ENCODE assay signal across 11 cellular contexts in genomic region chr7:31051598-31052503, GRCh38. TPM values are rescaled to one million over a fixed set of nuclear protein-coding genes. Genes with fewer than 3 reads are reported as not detected.
DNase-seq lines count a peak whose midpoint lies in the region; ATAC-seq and TF ChIP-seq lines count a peak whose summit lies in the region.
"Had no signal": no experiment of that assay in that cellular context is flagged by ENCODE, and none has a peak within 500 bp of the region (broad histone marks: within the 10 kb centered on the region; RNA-seq: fewer than 3 reads in every experiment).

TSS of gene ADCYAP1R1 (plus strand) at chr7:31052308. CDS start at chr7:31063265, 10,957 bp downstream.

- peak; percentile 71 for DNase-seq in COR-L47 (lab: John Stamatoyannopoulos, UW)
- DNase-seq in NCI-H69 (lab: John Stamatoyannopoulos, UW), result peak; percentile 85
- DNase-seq in head of caudate nucleus, result peak in 39 of 42 donors; percentile 27 to 81 (median 60)
- DNase-seq in osteoblast (ENCODE audit: insufficient read length, low spot score, missing footprints), result peak; percentile 78
- DNase-seq in NOMO-1 treated with dmso at 0.1 percent for 144 hours (lab: John Stamatoyannopoulos, UW; ENCODE audit: unreplicated experiment), result no peak
- DNase-seq in stimulated activated CD4-positive, alpha-beta T cell treated with anti-CD3 and anti-CD28 coated beads, Interleukin-4, amount 100 ng/mL, for 24 hours, result no peak
- DNase-seq: activated CD4-positive, alpha-beta T cell treated with anti-CD3 and anti-CD28 coated beads for 1 hour; GM23248 had no signal

- no peak for TF ChIP-seq CTCF in osteoblast (IDR thresholded peaks at IDR 0.05; ENCODE audit: extremely low read depth, low read depth, low read length)

- H3K36me3 ChIP-seq in osteoblast (ENCODE audit: insufficient read depth, low read length), result no peaks in the 10 kb centered on the region

- no peak within 1 kb of the TSS for H3K4me3 ChIP-seq in osteoblast (ENCODE audit: insufficient read depth, low read length)
- H3K4me3 ChIP-seq: GM23248 had no signal

- H2AFZ ChIP-seq in osteoblast (ENCODE audit: low read length), result no peak within 1 kb of the TSS
- H2AFZ ChIP-seq: GM23248 had no signal

- intact Hi-C loops in head of caudate nucleus (cut with DNase I), result loop anchor here (10.0 kb wide), 1 partner anchor 67 kb away; no protein-coding TSS in a partner anchor

- H3K9me3 ChIP-seq in osteoblast (ENCODE audit: low read depth, low read length), result no peaks in the 10 kb centered on the region

- H3K79me2 ChIP-seq in osteoblast (ENCODE audit: insufficient read depth, low read length), result no peaks in the 10 kb centered on the region

- H3K27ac ChIP-seq in osteoblast (ENCODE audit: low read depth, low read length), result no peak within 1 kb of the TSS
- H3K27ac ChIP-seq: GM23248, KMS-11 had no signal

- H3K27me3 ChIP-seq in osteoblast (ENCODE audit: insufficient read depth, low read length), result peaks cover 42% of the 10 kb centered on the region

- no peaks in the 10 kb centered on the region for H3K4me1 ChIP-seq in osteoblast (ENCODE audit: insufficient read depth, low read length)

- ATAC-seq in GM18498 (IDR thresholded peaks at IDR 0.05; ENCODE audit: unreplicated experiment) (no peak), GM18867 (IDR thresholded peaks at IDR 0.05; ENCODE audit: unreplicated experiment) (no peak)

- no peak within 1 kb of the TSS for H3K4me2 ChIP-seq in osteoblast (ENCODE audit: insufficient read depth, low read length)
- H3K4me2 ChIP-seq: KMS-11 had no signal

- H4K20me1 ChIP-seq in osteoblast (ENCODE audit: insufficient read depth, low read length), result no peaks in the 10 kb centered on the region

RNA-seq across cellular contexts. Expression of gene ADCYAP1R1, which starts in this region (rescaled TPM):
- not detected in 2 replicates for total RNA-seq in osteoblast
- total RNA-seq: GM23248 had no signal

Comparison
In these comparisons a context has a peak if more than half of its experiments do, and no peak if none do; other contexts are left out.
1. Peak in DNase-seq in osteoblast; RNA of the gene not detected or under 1 TPM.
2. DNase-seq: peak in COR-L47 (single experiment), NCI-H69 (single experiment) and head of caudate nucleus (39 of 42); none in NOMO-1 treated with dmso at 0.1 percent for 144 hours (single experiment) and stimulated activated CD4-positive, alpha-beta T cell treated with anti-CD3 and anti-CD28 coated beads, Interleukin-4, amount 100 ng/mL, for 24 hours (single experiment).